Comparison of ENCODE assay signal across 9 cellular contexts in genomic region chr19:38388310-38389100, GRCh38. TPM values are rescaled to one million over a fixed set of nuclear protein-coding genes. Genes with fewer than 3 reads are reported as not detected.
DNase-seq lines count a peak whose midpoint lies in the region; ATAC-seq lines count a peak whose summit lies in the region.
"Had no signal": no experiment of that assay in that cellular context is flagged by ENCODE, and none has a peak within 500 bp of the region (broad histone marks: within the 10 kb centered on the region; RNA-seq: fewer than 3 reads in every experiment).

Gene SPRED3, plus strand, starts transcription at chr19:38388697. Its CDS starts 1,606 bp downstream, at chr19:38390303.

- peak within 1 kb of the TSS; percentile 47 for H3K4me3 ChIP-seq in right cardiac atrium (ENCODE audit: low read length)

- DNase-seq in DMS53 (lab: John Stamatoyannopoulos, UW) (peak; percentile 75), DMS53 treated with DMSO at 0.1 percent for 48 hours (lab: John Stamatoyannopoulos, UW; ENCODE audit: unreplicated experiment) (no peak), NCI-H146 (lab: John Stamatoyannopoulos, UW) (peak; percentile 86), amniotic epithelial cell (ENCODE audit: low read depth) (peak; percentile 68), right cardiac atrium (peak; percentile 52 to 74 (median 71)), sciatic nerve (ENCODE audit: low spot score) (no peak), NCI-H1092 (lab: John Stamatoyannopoulos, UW) (no peak)
- DNase-seq in central memory CD4-positive, alpha-beta T cell: no peak

- 1% methylated on average over 45 of the region's 46 CpGs for WGBS in right cardiac atrium

- H3K4me1 ChIP-seq in right cardiac atrium (ENCODE audit: control insufficient read depth, insufficient read depth, low read length): peaks cover 11% of the 10 kb centered on the region

- H3K9me3 ChIP-seq in right cardiac atrium (ENCODE audit: control insufficient read depth, low read length): no peaks in the 10 kb centered on the region

- H3K27ac ChIP-seq in right cardiac atrium (ENCODE audit: low read length): no peak within 1 kb of the TSS
- H3K27ac ChIP-seq: C4-2B had no signal

- intact Hi-C loops in right cardiac atrium (cut with DNase I) (no loop called here), sciatic nerve (cut with DNase I) (no loop called here)

- H3K27me3 ChIP-seq in right cardiac atrium (ENCODE audit: control insufficient read depth, insufficient read depth): no peaks in the 10 kb centered on the region

- ATAC-seq in right cardiac atrium (peak; percentile 59 to 63), sciatic nerve (peak; percentile 3)

RNA-seq across cellular contexts. Expression of gene SPRED3, which starts in this region (rescaled TPM):
- total RNA-seq in right cardiac atrium (1 to 10 TPM in 1 of 4 donors, under 1 TPM in 3; 0.26 to 2.3 (median 0.63) TPM), sciatic nerve (2.3 TPM)
- polyA plus RNA-seq in right cardiac atrium: 0.27 TPM

Comparison
In these comparisons a context has a peak if more than half of its experiments do, and no peak if none do; other contexts are left out.
1. DNase-seq: peak in DMS53 (single experiment), NCI-H146 (single experiment), amniotic epithelial cell (single experiment) and right cardiac atrium (3 of 3); none in DMS53 treated with DMSO at 0.1 percent for 48 hours (single experiment), sciatic nerve (single experiment), NCI-H1092 (single experiment) and central memory CD4-positive, alpha-beta T cell (single experiment).